Comparison of ENCODE assay signal across 33 cellular contexts in genomic region chr7:132730126-132730525, GRCh38.
A peak's percentile ranks its signal among the peaks of the same experiment; 100 is the strongest.
DNase-seq lines count a peak whose midpoint lies in the region; ATAC-seq and TF ChIP-seq lines count a peak whose summit lies in the region.
"Had no signal": no experiment of that assay in that cellular context is flagged by ENCODE, and none has a peak within 500 bp of the region (broad histone marks: within the 10 kb centered on the region; RNA-seq: fewer than 3 reads in every experiment).

No MANE protein-coding gene starts in this region.

- no peak overlapping the region for H3K4me3 Mint-ChIP-seq in activated T-helper 17 cell treated with anti-CD3 and anti-CD28 coated beads, Interleukin-2, amount 50 U/mL, for 72 hours
- no peak overlapping the region for H3K4me3 Mint-ChIP-seq in stimulated activated effector memory CD8-positive, alpha-beta T cell treated with anti-CD3 and anti-CD28 coated beads, Interleukin-12 subunit alpha, Interleukin-12 subunit beta, amount 100 ng/mL, for 72 hours
- H3K4me3 Mint-ChIP-seq: B cell; CD14-positive monocyte; CD4-positive, alpha-beta memory T cell; CD4-positive, alpha-beta T cell; CD4-positive, CD25-positive, alpha-beta regulatory T cell; CD8-positive, alpha-beta T cell had no signal

- no peaks in the 10 kb centered on the region for H3K4me1 Mint-ChIP-seq in activated T-helper 17 cell treated with anti-CD3 and anti-CD28 coated beads, Interleukin-2, amount 50 U/mL, for 72 hours
- no peaks in the 10 kb centered on the region for H3K4me1 Mint-ChIP-seq in stimulated activated effector memory CD8-positive, alpha-beta T cell treated with anti-CD3 and anti-CD28 coated beads, Interleukin-12 subunit alpha, Interleukin-12 subunit beta, amount 100 ng/mL, for 72 hours
- H3K4me1 Mint-ChIP-seq: B cell; CD14-positive monocyte; CD8-positive, alpha-beta memory T cell had no signal

- H3K9me3 Mint-ChIP-seq in activated T-helper 17 cell treated with anti-CD3 and anti-CD28 coated beads, Interleukin-2, amount 50 U/mL, for 72 hours: no peaks in the 10 kb centered on the region
- H3K9me3 Mint-ChIP-seq in stimulated activated effector memory CD8-positive, alpha-beta T cell treated with anti-CD3 and anti-CD28 coated beads, Interleukin-12 subunit alpha, Interleukin-12 subunit beta, amount 100 ng/mL, for 72 hours: no peaks in the 10 kb centered on the region
- H3K9me3 Mint-ChIP-seq: CD4-positive, alpha-beta T cell; CD8-positive, alpha-beta T cell had no signal

- peak; percentile 64 for ATAC-seq in activated T-helper 17 cell treated with anti-CD3 and anti-CD28 coated beads, Interleukin-2, amount 50 U/mL, for 72 hours (replicated peaks)
- ATAC-seq in stimulated activated effector memory CD8-positive, alpha-beta T cell treated with anti-CD3 and anti-CD28 coated beads, Interleukin-12 subunit alpha, Interleukin-12 subunit beta, amount 100 ng/mL, for 72 hours: peak; percentile 73
- no peak for ATAC-seq in GM21381 (IDR thresholded peaks at IDR 0.05; ENCODE audit: unreplicated experiment)
- ATAC-seq: A549; CD8-positive, alpha-beta T cell had no signal

- H3K36me3 Mint-ChIP-seq in activated T-helper 17 cell treated with anti-CD3 and anti-CD28 coated beads, Interleukin-2, amount 50 U/mL, for 72 hours (ENCODE audit: low read depth): no peaks in the 10 kb centered on the region
- H3K36me3 Mint-ChIP-seq in stimulated activated effector memory CD8-positive, alpha-beta T cell treated with anti-CD3 and anti-CD28 coated beads, Interleukin-12 subunit alpha, Interleukin-12 subunit beta, amount 100 ng/mL, for 72 hours: no peaks in the 10 kb centered on the region
- H3K36me3 Mint-ChIP-seq: CD14-positive monocyte; CD4-positive, alpha-beta memory T cell; CD4-positive, CD25-positive, alpha-beta regulatory T cell; CD8-positive, alpha-beta memory T cell; CD8-positive, alpha-beta T cell had no signal

- H3K36me3 ChIP-seq in osteoblast (ENCODE audit: insufficient read depth, low read length) (no peaks in the 10 kb centered on the region), SJCRH30 (no peaks in the 10 kb centered on the region)
- H3K36me3 ChIP-seq: BE2C; BLaER1; BLaER1 treated with 17β-estradiol and CSF1 and Interleukin-3, amounts not matched to agents 10 nM and 100 nM had no signal

- H3K27me3 ChIP-seq in osteoblast (ENCODE audit: insufficient read depth, low read length) (peaks cover 3% of the 10 kb centered on the region), SJCRH30 (0 out of 2 replicates have a peak, but pooled peaks cover 2% of the 10 kb centered on the region)
- H3K27me3 ChIP-seq: BE2C; BLaER1; BLaER1 treated with 17β-estradiol and CSF1 and Interleukin-3, amounts not matched to agents 10 nM and 100 nM had no signal

- no peaks in the 10 kb centered on the region for H3K79me2 ChIP-seq in osteoblast (ENCODE audit: insufficient read depth, low read length)

- H3K4me3 ChIP-seq in osteoblast (ENCODE audit: insufficient read depth, low read length): no peak overlapping the region
- H3K4me3 ChIP-seq in SJCRH30: no peak overlapping the region
- H3K4me3 ChIP-seq: A549; BLaER1; BLaER1 treated with 17β-estradiol and CSF1 and Interleukin-3, amounts not matched to agents 10 nM and 100 nM had no signal

- H3K27ac Mint-ChIP-seq in activated T-helper 17 cell treated with anti-CD3 and anti-CD28 coated beads, Interleukin-2, amount 50 U/mL, for 72 hours: peak overlapping the region; percentile 71
- no peak overlapping the region for H3K27ac Mint-ChIP-seq in stimulated activated effector memory CD8-positive, alpha-beta T cell treated with anti-CD3 and anti-CD28 coated beads, Interleukin-12 subunit alpha, Interleukin-12 subunit beta, amount 100 ng/mL, for 72 hours
- H3K27ac Mint-ChIP-seq: B cell; CD14-positive monocyte; CD4-positive, alpha-beta T cell; CD4-positive, CD25-positive, alpha-beta regulatory T cell; CD8-positive, alpha-beta T cell had no signal

- no peak overlapping the region for H3K4me2 ChIP-seq in osteoblast (ENCODE audit: insufficient read depth, low read length)
- H3K4me2 ChIP-seq: A549; BLaER1; BLaER1 treated with 17β-estradiol and CSF1 and Interleukin-3, amounts not matched to agents 10 nM and 100 nM had no signal

- H2AFZ ChIP-seq in osteoblast (ENCODE audit: low read length): no peak overlapping the region

- H4K20me1 ChIP-seq in osteoblast (ENCODE audit: insufficient read depth, low read length): no peaks in the 10 kb centered on the region
- H4K20me1 ChIP-seq: BLaER1; BLaER1 treated with 17β-estradiol and CSF1 and Interleukin-3, amounts not matched to agents 10 nM and 100 nM had no signal

- H3K4me1 ChIP-seq in osteoblast (ENCODE audit: insufficient read depth, low read length) (no peaks in the 10 kb centered on the region), SJCRH30 (no peaks in the 10 kb centered on the region)
- H3K4me1 ChIP-seq: A549, BE2C, BLaER1, Caco-2 had no signal

- no peak overlapping the region for H3K27ac ChIP-seq in osteoblast (ENCODE audit: low read depth, low read length)
- no peak overlapping the region for H3K27ac ChIP-seq in SJCRH30
- H3K27ac ChIP-seq: 22Rv1; A549; BLaER1; BLaER1 treated with 17β-estradiol and CSF1 and Interleukin-3, amounts not matched to agents 10 nM and 100 nM; C4-2B had no signal

- no peak for TF ChIP-seq CTCF in osteoblast (IDR thresholded peaks at IDR 0.05; ENCODE audit: extremely low read depth, low read depth, low read length)

- peak; percentile 11 for DNase-seq in osteoblast (ENCODE audit: insufficient read length, low spot score, missing footprints)
- no peak for DNase-seq in stimulated activated effector memory CD8-positive, alpha-beta T cell treated with anti-CD3 and anti-CD28 coated beads, Interleukin-12 subunit alpha, Interleukin-12 subunit beta, amount 100 ng/mL, for 72 hours (ENCODE audit: low spot score in 2 of 2)
- no peak for DNase-seq in midbrain (lab: John Stamatoyannopoulos, UW)
- no peak for DNase-seq in SJCRH30
- DNase-seq: 8988T; ACHN; AML-193; BE2C; C1 segment of cervical spinal cord; Caco-2; Calu3; CD4-positive, alpha-beta memory T cell; CD4-positive, alpha-beta T cell; CD4-positive, CD25-positive, alpha-beta regulatory T cell; CD8-positive, alpha-beta memory T cell; CD8-positive, alpha-beta T cell; COR-L47; DMS 273 treated with DMSO at 0.1 percent for 48 hours; DMS153; DMS53; DMS79; DMS79 treated with DMSO at 0.1 percent for 48 hours; DND-41; EL had no signal

- H3K9me3 ChIP-seq in osteoblast (ENCODE audit: low read depth, low read length) (no peaks in the 10 kb centered on the region), SJCRH30 (replicated peaks) (no peaks in the 10 kb centered on the region)
- H3K9me3 ChIP-seq: A549; BE2C; BLaER1; BLaER1 treated with 17β-estradiol and CSF1 and Interleukin-3, amounts not matched to agents 10 nM and 100 nM; Caco-2 had no signal

- peaks cover 4% of the 10 kb centered on the region for H3K27me3 Mint-ChIP-seq in activated T-helper 17 cell treated with anti-CD3 and anti-CD28 coated beads, Interleukin-2, amount 50 U/mL, for 72 hours
